24 cellular contexts compared by ENCODE assay signal in genomic region chr5:13632676-13633075, GRCh38.
DNase-seq lines count a peak whose midpoint lies in the region; ATAC-seq and TF ChIP-seq lines count a peak whose summit lies in the region.
"Had no signal": no experiment of that assay in that cellular context is flagged by ENCODE, and none has a peak within 500 bp of the region (broad histone marks: within the 10 kb centered on the region; RNA-seq: fewer than 3 reads in every experiment).

No MANE protein-coding gene starts in this region.

- no peaks in the 10 kb centered on the region for H4K20me1 ChIP-seq in IMR-90 (ENCODE audit: insufficient read depth, low read length)

- H2AFZ ChIP-seq in IMR-90 (replicated peaks; ENCODE audit: low read length, poor library complexity): peak overlapping the region; percentile 28

- H3K4ac ChIP-seq in IMR-90 (ENCODE audit: low read depth, low read length) (no peak overlapping the region), mesendoderm (ENCODE audit: low read depth, low read length) (no peak overlapping the region)

- POLR2A ChIA-PET in IMR-90 (lab: Charles Lee; ENCODE audit: unreplicated experiment): no interaction called here

- H3K9ac ChIP-seq in IMR-90 (ENCODE audit: low read depth, low read length) (no peak overlapping the region), adipocyte (ENCODE audit: low read length) (no peak overlapping the region), mesendoderm (ENCODE audit: low read length) (no peak overlapping the region)

- intact Hi-C loops in IMR-90 (cut with micrococcal nuclease) (no loop called here), Right ventricle myocardium superior (cut with DNase I) (no loop called here)

- H3K27ac ChIP-seq in IMR-90 (ENCODE audit: insufficient read depth, low read length) (no peak overlapping the region), mesendoderm (ENCODE audit: low read depth, low read length) (no peak overlapping the region), upper lobe of left lung (no peak overlapping the region)
- H3K27ac ChIP-seq: ovary, right lobe of liver, thoracic aorta had no signal

- H3K79me2 ChIP-seq in mesendoderm (ENCODE audit: control insufficient read depth, insufficient read depth, low read length): no peaks in the 10 kb centered on the region

- no peak for TF ChIP-seq EP300 in upper lobe of left lung (IDR thresholded peaks at IDR 0.05)

- H3K9me1 ChIP-seq in IMR-90 (ENCODE audit: insufficient read depth, low read length): no peaks in the 10 kb centered on the region

- no peaks in the 10 kb centered on the region for H3K79me1 ChIP-seq in IMR-90 (ENCODE audit: low read depth in 1 of 2, low read length in 2 of 2)
- H3K79me1 ChIP-seq in mesendoderm (ENCODE audit: low read length): no peaks in the 10 kb centered on the region

- H3K23ac ChIP-seq in IMR-90 (ENCODE audit: low read depth, low read length) (no peak overlapping the region), mesendoderm (ENCODE audit: low read length) (no peak overlapping the region)

- dilution Hi-C loops in IMR-90 (cut with HindIII; ENCODE audit: low sequenced_read_pairs, unreplicated experiment): no loop called here

- H4K91ac ChIP-seq in IMR-90 (ENCODE audit: insufficient read depth, low read depth, low read length): no peak overlapping the region

- no peak overlapping the region for H2AK9ac ChIP-seq in IMR-90 (replicated peaks; ENCODE audit: low read depth, low read length, poor library complexity)

- H2BK120ac ChIP-seq in IMR-90 (ENCODE audit: low read depth, low read length): peak overlapping the region; percentile 55
- no peak overlapping the region for H2BK120ac ChIP-seq in mesendoderm (ENCODE audit: low read depth, low read length)

- TF ChIP-seq CTCF in IMR-90 (conservative IDR thresholded peaks at IDR 0.05; ENCODE audit: low read depth, low read length): no peak
- no peak for TF ChIP-seq CTCF in upper lobe of left lung (IDR thresholded peaks at IDR 0.05)

- CTCF ChIA-PET in IMR-90 (lab: Yijun Ruan, JAX): no interaction called here

- H2BK20ac ChIP-seq in IMR-90 (ENCODE audit: low read depth, low read length): peak overlapping the region; percentile 81

- TF ChIP-seq RAD21 in IMR-90 (IDR thresholded peaks at IDR 0.05; ENCODE audit: low read length): no peak

- no CpG with 5 or more reads among the region's 1 CpG for WGBS in IMR-90 (ENCODE audit: extremely low coverage in 2 of 2, insufficient read length in 1 of 2), 2 experiments
- WGBS in mesendoderm (ENCODE audit: extremely low coverage, insufficient coverage, low lambda C conversion rate): no CpG with 5 or more reads among the region's 1 CpG
- 25 to 50% methylated on average over 1 of the region's 1 CpG for WGBS in upper lobe of left lung, 2 donors

- H3K4me3 ChIP-seq in IMR-90 (ENCODE audit: insufficient read depth, low read depth, low read length) (no peak overlapping the region), adipocyte (ENCODE audit: low read length) (no peak overlapping the region), mesendoderm (ENCODE audit: low read length) (no peak overlapping the region), upper lobe of left lung (no peak overlapping the region)
- H3K4me3 ChIP-seq: MG63, ovary, right lobe of liver, thoracic aorta had no signal

- H3K9me3 ChIP-seq in IMR-90 (ENCODE audit: control insufficient read depth, insufficient read depth, low read length) (no peaks in the 10 kb centered on the region), adipocyte (ENCODE audit: control insufficient read depth, low read length) (no peaks in the 10 kb centered on the region), upper lobe of left lung (no peaks in the 10 kb centered on the region)
- H3K9me3 ChIP-seq: ovary, right lobe of liver, thoracic aorta had no signal

- H3K56ac ChIP-seq in IMR-90 (ENCODE audit: extremely low read depth, insufficient read depth, low read length) (no peak overlapping the region; the same call in 1 of the 2 replicates), mesendoderm (ENCODE audit: low read length) (no peak overlapping the region)

- BruUV-seq in IMR-90 (replicated peaks; lab: Mats Ljungman, UMichigan): no TSS peak

- H4K8ac ChIP-seq in IMR-90 (ENCODE audit: low read depth in 2 of 2, low read length in 2 of 2): no peak overlapping the region
- no peak overlapping the region for H4K8ac ChIP-seq in mesendoderm (ENCODE audit: low read depth, low read length)

- H3K14ac ChIP-seq in IMR-90 (replicated peaks; ENCODE audit: low read depth, low read length): no peak overlapping the region; the same call in 1 of the 2 replicates

- H3K4me2 ChIP-seq in IMR-90 (ENCODE audit: low read depth, low read length): no peak overlapping the region
- no peak overlapping the region for H3K4me2 ChIP-seq in mesendoderm (ENCODE audit: low read length)

- H3K4me1 ChIP-seq in IMR-90 (ENCODE audit: control insufficient read depth, insufficient read depth, low read length): no peaks in the 10 kb centered on the region
- H3K4me1 ChIP-seq in adipocyte (ENCODE audit: control insufficient read depth, insufficient read depth, low read length): no peaks in the 10 kb centered on the region
- no peaks in the 10 kb centered on the region for H3K4me1 ChIP-seq in mesendoderm (ENCODE audit: control insufficient read depth, low read depth, low read length)
- H3K4me1 ChIP-seq in upper lobe of left lung: no peaks in the 10 kb centered on the region
- H3K4me1 ChIP-seq: right lobe of liver had no signal

- TF ChIP-seq POLR2A in IMR-90 (IDR thresholded peaks at IDR 0.05; ENCODE audit: low read depth, low read length) (no peak), upper lobe of left lung (IDR thresholded peaks at IDR 0.05) (no peak)

- H3K18ac ChIP-seq in IMR-90 (ENCODE audit: low read depth, low read length) (no peak overlapping the region), mesendoderm (ENCODE audit: low read length) (no peak overlapping the region)

- H2BK15ac ChIP-seq in IMR-90 (ENCODE audit: low read depth, low read length) (peak overlapping the region; percentile 40; the same call in 1 of the 3 replicates), mesendoderm (replicated peaks; ENCODE audit: low read depth) (no peak overlapping the region)

- H3K36me3 ChIP-seq in IMR-90 (ENCODE audit: control insufficient read depth, insufficient read depth, low read length) (no peaks in the 10 kb centered on the region), adipocyte (ENCODE audit: control insufficient read depth, insufficient read depth, low read length, severe bottlenecking) (no peaks in the 10 kb centered on the region), mesendoderm (ENCODE audit: control insufficient read depth, insufficient read depth, low read length) (no peaks in the 10 kb centered on the region), upper lobe of left lung (no peaks in the 10 kb centered on the region)
- H3K36me3 ChIP-seq: MG63, ovary, right lobe of liver, thoracic aorta had no signal

- H2BK5ac ChIP-seq in IMR-90 (ENCODE audit: low read depth, low read length, poor library complexity, severe bottlenecking): no peak overlapping the region
- H2BK5ac ChIP-seq in mesendoderm (ENCODE audit: low read length): no peak overlapping the region

- in situ Hi-C loops in IMR-90 (cut with MboI; ENCODE audit: low sequenced_read_pairs): no loop called here

- ATAC-seq in IMR-90 (ENCODE audit: low read depth): peak; percentile 66
- no peak for ATAC-seq in Right ventricle myocardium superior (ENCODE audit: poor library complexity)
- ATAC-seq in upper lobe of left lung (ENCODE audit: low FRiP score in 2 of 2): no peak
- ATAC-seq: left ventricle myocardium superior; naive thymus-derived CD4-positive, alpha-beta T cell; right lobe of liver; stimulated activated effector memory CD8-positive, alpha-beta T cell treated with anti-CD3 and anti-CD28 coated beads, Interleukin-12 subunit alpha, Interleukin-12 subunit beta, amount 100 ng/mL, for 72 hours; T-cell had no signal

- H3K27me3 ChIP-seq in IMR-90 (ENCODE audit: control insufficient read depth, insufficient read depth, low read length) (no peaks in the 10 kb centered on the region), adipocyte (replicated peaks; ENCODE audit: control insufficient read depth, insufficient read depth, low read length) (no peaks in the 10 kb centered on the region), mesendoderm (ENCODE audit: insufficient read depth, low read length, poor library complexity) (no peaks in the 10 kb centered on the region), upper lobe of left lung (no peaks in the 10 kb centered on the region)
- H3K27me3 ChIP-seq: MG63, ovary, right lobe of liver had no signal

- H4K5ac ChIP-seq in IMR-90 (ENCODE audit: low read depth, low read length) (no peak overlapping the region), mesendoderm (ENCODE audit: low read length) (no peak overlapping the region)

- no peak overlapping the region for H2AK5ac ChIP-seq in IMR-90 (ENCODE audit: low read depth, low read length)
- no peak overlapping the region for H2AK5ac ChIP-seq in mesendoderm (ENCODE audit: low read length)

- DNase-seq in EH (ENCODE audit: low read depth) (peak; percentile 85), IMR-90 (peak; percentile 36), adipocyte (ENCODE audit: low read depth) (peak; percentile 0), mesendoderm (peak; percentile 88), NCI-H2081 (lab: John Stamatoyannopoulos, UW) (no peak), NCI-H526 (lab: John Stamatoyannopoulos, UW) (no peak), Right ventricle myocardium superior (no peak), upper lobe of left lung (no peak)
- DNase-seq: activated CD4-positive, alpha-beta T cell treated with anti-CD3 and anti-CD28 coated beads, Interleukin-2, amount 10 ng/mL, durations not matched to agents 24 days and 14 days; activated naive CD4-positive, alpha-beta T cell; cerebellar nuclear complex; COR-L47; effector CD8-positive, alpha-beta T cell; GOT3; left ventricle myocardium superior; MG63; naive thymus-derived CD4-positive, alpha-beta T cell; NCI-H2227 treated with DMSO at 0.1 percent for 48 hours; NK-92 treated with Interleukin-12 subunit alpha and Interleukin-12 subunit beta, amount 100 ng/mL, for 24 hours; ovary; right lobe of liver; T-cell had no signal

TF ChIP-seq in IMR-90, 13 proteins besides CTCF, POLR2A, EP300 and RAD21:
- no peak for TF ChIP-seq SMC3 (IDR thresholded peaks at IDR 0.05; ENCODE audit: low read depth, low read length)
- no peak for TF ChIP-seq RFX5 (IDR thresholded peaks at IDR 0.05; ENCODE audit: low read depth, low read length)
- no peak for TF ChIP-seq FOS (IDR thresholded peaks at IDR 0.05; ENCODE audit: low read depth, low read length)
- no peak for TF ChIP-seq MAFK (IDR thresholded peaks at IDR 0.05; ENCODE audit: low read depth, low read length)
- no peak for TF ChIP-seq BHLHE40 (IDR thresholded peaks at IDR 0.05; ENCODE audit: low read depth, low read length)
- no peak for TF ChIP-seq USF2 (IDR thresholded peaks at IDR 0.05; ENCODE audit: low read depth, low read length)
- TF ChIP-seq CHD1 (IDR thresholded peaks at IDR 0.05; ENCODE audit: low read depth, low read length): no peak
TF ChIP-seq in IMR-90: peak in this region for 0.

Comparison
In these comparisons a context has a peak if more than half of its experiments do, and no peak if none do; other contexts are left out.
1. DNase-seq: peak in EH (single experiment), IMR-90 (single experiment), adipocyte (single experiment) and mesendoderm (single experiment); none in NCI-H2081 (0 of 2), NCI-H526 (0 of 2), Right ventricle myocardium superior (single experiment) and upper lobe of left lung (0 of 2).